11 cellular contexts compared by ENCODE assay signal in the genomic region with DNA sequence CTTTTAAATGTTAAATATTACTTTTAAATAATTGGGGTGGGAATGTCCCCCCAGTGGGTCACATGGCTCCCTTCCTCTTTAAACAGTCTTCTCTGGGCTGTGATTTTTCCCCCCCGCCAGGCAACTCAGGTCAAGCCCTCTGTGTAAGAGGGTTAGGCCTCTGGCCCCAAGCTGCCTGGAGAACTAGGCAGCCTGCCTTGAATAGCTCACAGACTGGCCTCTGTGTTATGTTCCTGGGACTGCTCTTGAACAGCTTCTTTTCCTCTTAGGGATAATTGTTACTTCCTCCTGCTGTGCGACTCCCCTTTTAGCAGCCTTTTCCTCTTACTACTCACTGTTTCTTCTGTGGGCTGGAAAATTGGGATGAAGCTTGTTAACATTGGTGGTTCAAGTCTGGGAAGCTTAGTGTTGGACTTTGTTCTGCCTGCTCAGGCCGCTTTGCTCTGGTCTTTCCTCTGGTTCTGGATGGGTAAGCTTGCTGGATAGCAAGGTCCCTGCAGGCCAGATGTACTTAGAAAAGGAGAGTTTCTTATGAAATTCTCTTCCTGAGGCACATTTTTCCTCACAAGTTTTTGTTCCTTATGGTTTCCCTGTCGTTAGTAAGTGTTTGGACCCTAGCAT. TPM values are rescaled to one million over a fixed set of nuclear protein-coding genes. Genes with fewer than 3 reads are reported as not detected.
A peak's percentile ranks its signal among the peaks of the same experiment; 100 is the strongest.
DNase-seq lines count a peak whose midpoint lies in the region; ATAC-seq and TF ChIP-seq lines count a peak whose summit lies in the region.
"Had no signal": no experiment of that assay in that cellular context is flagged by ENCODE, and none has a peak within 500 bp of the region (broad histone marks: within the 10 kb centered on the region; RNA-seq: fewer than 3 reads in every experiment).

No MANE protein-coding gene starts in this region.

- H3K27me3 ChIP-seq in mammary epithelial cell (ENCODE audit: insufficient read depth, low read length) (no peaks in the 10 kb centered on the region), liver (ENCODE audit: control insufficient read depth in 4 of 4, insufficient read depth in 4 of 4, low read length in 3 of 4) (no peaks in the 10 kb centered on the region), stomach (no peaks in the 10 kb centered on the region)

- H2AFZ ChIP-seq in mammary epithelial cell (ENCODE audit: low read depth, low read length), result no peak overlapping the region

- H3K9ac ChIP-seq in mammary epithelial cell (ENCODE audit: insufficient read depth, low read length) (no peak overlapping the region), liver (ENCODE audit: low read depth in 1 of 2, low read length in 2 of 2) (no peak overlapping the region)

- TF ChIP-seq EP300 in stomach (IDR thresholded peaks at IDR 0.05), result no peak

- no peaks in the 10 kb centered on the region for H3K27me3 Mint-ChIP-seq in MCF 10A (ENCODE audit: insufficient read depth, unreplicated experiment)
- no peaks in the 10 kb centered on the region for H3K27me3 Mint-ChIP-seq in activated T-cell treated with anti-CD3 and anti-CD28 coated beads, Interleukin-2, amount 50 U/mL, for 72 hours (ENCODE audit: low read depth)

- H3K27ac Mint-ChIP-seq in MCF 10A (ENCODE audit: low read depth, unreplicated experiment), result peak overlapping the region; percentile 73
- peak overlapping the region; percentile 59 for H3K27ac Mint-ChIP-seq in activated T-cell treated with anti-CD3 and anti-CD28 coated beads, Interleukin-2, amount 50 U/mL, for 72 hours

- POLR2A ChIA-PET in MCF 10A (lab: Yijun Ruan, JAX), result interaction anchor here (0.7 to 8.6 kb wide), 7 partner anchors 9 to 1382 kb away, joined by 3 to 173 read pairs (median 4); a partner anchor contains a TSS

- dilution Hi-C loops in mammary epithelial cell (cut with HindIII; ENCODE audit: low sequenced_read_pairs), result no loop called here

- no peak for TF ChIP-seq RAD21 in liver (IDR thresholded peaks at IDR 0.05)

- H3K4me1 Mint-ChIP-seq in MCF 10A (ENCODE audit: insufficient read depth, unreplicated experiment), result peaks cover 47% of the 10 kb centered on the region
- peaks cover 85% of the 10 kb centered on the region for H3K4me1 Mint-ChIP-seq in activated T-cell treated with anti-CD3 and anti-CD28 coated beads, Interleukin-2, amount 50 U/mL, for 72 hours (ENCODE audit: low read depth)

- no peaks in the 10 kb centered on the region for H3K36me3 ChIP-seq in mammary epithelial cell (ENCODE audit: insufficient read depth, low read length)
- peaks cover 0 to 19% (median 2%) of the 10 kb centered on the region in 4 donors for H3K36me3 ChIP-seq in liver (ENCODE audit: control insufficient read depth in 4 of 4, insufficient read depth in 3 of 4, low read depth in 1 of 4, low read length in 3 of 4)
- peaks cover 8 to 42% (median 42%) of the 10 kb centered on the region in 4 donors for H3K36me3 ChIP-seq in stomach

- peaks cover 41% of the 10 kb centered on the region for H3K79me2 ChIP-seq in mammary epithelial cell (ENCODE audit: insufficient read depth, low read length)

- H3K9me3 ChIP-seq in mammary epithelial cell (replicated peaks; ENCODE audit: insufficient read depth, low read length) (no peaks in the 10 kb centered on the region), liver (ENCODE audit: control insufficient read depth in 4 of 4, low read length in 3 of 4) (no peaks in the 10 kb centered on the region), stomach (no peaks in the 10 kb centered on the region)

- BruUV-seq in MCF 10A (replicated peaks; lab: Mats Ljungman, UMichigan), result no TSS peak
- no TSS peak for BruUV-seq in mammary epithelial cell (replicated peaks; lab: Mats Ljungman, UMichigan)

- ATAC-seq in activated T-cell treated with anti-CD3 and anti-CD28 coated beads, Interleukin-2, amount 50 U/mL, for 72 hours (replicated peaks in 1 of 2), result no peak
- ATAC-seq in HG03097 (IDR thresholded peaks at IDR 0.05; ENCODE audit: low FRiP score, unreplicated experiment) (no peak), GM18502 (IDR thresholded peaks at IDR 0.05; ENCODE audit: poor library complexity, unreplicated experiment) (no peak)

- H3K4me2 ChIP-seq in mammary epithelial cell (ENCODE audit: insufficient read depth, low read depth, low read length), result no peak overlapping the region

- peaks cover 14% of the 10 kb centered on the region for H3K36me3 Mint-ChIP-seq in MCF 10A (ENCODE audit: insufficient read depth, unreplicated experiment)
- H3K36me3 Mint-ChIP-seq in activated T-cell treated with anti-CD3 and anti-CD28 coated beads, Interleukin-2, amount 50 U/mL, for 72 hours (ENCODE audit: insufficient read depth in 2 of 2), result peaks cover 0 to 8% of the 10 kb centered on the region in 2 donors

- DNase-seq in MCF 10A (ENCODE audit: unreplicated experiment) (no peak), mammary epithelial cell (no peak), stomach (peak; percentile 19), AG20443 (ENCODE audit: low spot score) (no peak)
- DNase-seq in activated T-cell treated with anti-CD3 and anti-CD28 coated beads, Interleukin-2, amount 50 U/mL, for 72 hours, result no peak
- DNase-seq: NCI-H1417 treated with DMSO at 0.1 percent for 48 hours, retina had no signal

- H3K27ac ChIP-seq in mammary epithelial cell (ENCODE audit: insufficient read depth, low read depth, low read length) (no peak overlapping the region), liver (ENCODE audit: low read depth in 1 of 2, low read length in 2 of 2) (no peak overlapping the region), stomach (peak overlapping the region in 1 of 5 donors; percentile 46)

- H3K4me3 Mint-ChIP-seq in MCF 10A (ENCODE audit: unreplicated experiment), result peak overlapping the region; percentile 61
- peak overlapping the region; percentile 48 to 50 for H3K4me3 Mint-ChIP-seq in activated T-cell treated with anti-CD3 and anti-CD28 coated beads, Interleukin-2, amount 50 U/mL, for 72 hours

- CTCF ChIA-PET in MCF 10A (lab: Yijun Ruan, JAX), result interaction anchor here (0.7 to 10.1 kb wide), 6 partner anchors 8 to 172 kb away, joined by 3 to 213 read pairs (median 6); a partner anchor contains a TSS
- CTCF ChIA-PET in mammary epithelial cell (lab: Charles Lee; ENCODE audit: low non-redundant PET), result no interaction called here

- WGBS in mammary epithelial cell (ENCODE audit: low coverage, missing lambda C conversion rate), result 74% methylated on average over 4 of the region's 4 CpGs
- 58% methylated on average over 4 of the region's 4 CpGs for whole genome bisulfite sequencing in liver
- WGBS in stomach, 5 donors, result 75 to 89% (median 83%) methylated on average over 4 of the region's 4 CpGs

- no peaks in the 10 kb centered on the region for H4K20me1 ChIP-seq in mammary epithelial cell (ENCODE audit: insufficient read depth, low read length)

- TF ChIP-seq CTCF in MCF 10A (IDR thresholded peaks at IDR 0.05; ENCODE audit: unreplicated experiment) (no peak), mammary epithelial cell (conservative IDR thresholded peaks at IDR 0.05 in 1 of 2, IDR thresholded peaks at IDR 0.05 in 1 of 2; ENCODE audit: extremely low read depth in 1 of 2, insufficient read depth in 1 of 2, low read depth in 1 of 2, low read length in 2 of 2) (no peak), liver (IDR thresholded peaks at IDR 0.05; ENCODE audit: low read depth, low read length, missing input control) (no peak), stomach (IDR thresholded peaks at IDR 0.05) (no peak)

- no peak for TF ChIP-seq POLR2A in stomach (IDR thresholded peaks at IDR 0.05)

- H3K4me3 ChIP-seq in mammary epithelial cell (replicated peaks in 1 of 3; ENCODE audit: insufficient read depth in 1 of 3, low read depth in 2 of 3, low read length in 3 of 3) (no peak overlapping the region), liver (ENCODE audit: low read depth in 1 of 3, low read length in 3 of 3) (no peak overlapping the region), stomach (peak overlapping the region in 1 of 4 donors; percentile 3)

- intact Hi-C loops in MCF 10A (cut with micrococcal nuclease) (loop anchor here (5.0 to 10.0 kb wide), 2 partner anchors 286 to 1058 kb away; a partner anchor contains a TSS), mammary epithelial cell (cut with micrococcal nuclease) (loop anchor here (10.0 kb wide), 1 partner anchor 1058 kb away; a partner anchor contains a TSS), stomach (cut with DNase I; ENCODE audit: low total_unique reads) (no loop called here)

- in situ Hi-C loops in mammary epithelial cell (cut with MboI; ENCODE audit: low sequenced_read_pairs in 2 of 2), result no loop called here

- H3K9me3 Mint-ChIP-seq in MCF 10A (ENCODE audit: unreplicated experiment), result no peaks in the 10 kb centered on the region
- no peaks in the 10 kb centered on the region for H3K9me3 Mint-ChIP-seq in activated T-cell treated with anti-CD3 and anti-CD28 coated beads, Interleukin-2, amount 50 U/mL, for 72 hours

- H3K4me1 ChIP-seq in mammary epithelial cell (ENCODE audit: insufficient read depth, low read length) (peaks cover 76% of the 10 kb centered on the region), liver (ENCODE audit: control insufficient read depth in 4 of 4, insufficient read depth in 4 of 4, low read length in 3 of 4) (peaks cover 4 to 46% (median 36%) of the 10 kb centered on the region in 4 donors), stomach (peaks cover 41 to 78% (median 63%) of the 10 kb centered on the region in 4 donors)

TF ChIP-seq in liver, 16 proteins besides CTCF, POLR2A, EP300 and RAD21 (continues in another document):
- TF ChIP-seq EGR1 (IDR thresholded peaks at IDR 0.05; ENCODE audit: low read depth in 2 of 2) (no peak), HNF4G (IDR thresholded peaks at IDR 0.05) (peak; percentile 26), TAF1 (conservative IDR thresholded peaks at IDR 0.05) (no peak), FOXA1 (IDR thresholded peaks at IDR 0.05) (no peak), NR2F2 (IDR thresholded peaks at IDR 0.05) (peak; percentile 21)
- TF ChIP-seq, protein P1, sequence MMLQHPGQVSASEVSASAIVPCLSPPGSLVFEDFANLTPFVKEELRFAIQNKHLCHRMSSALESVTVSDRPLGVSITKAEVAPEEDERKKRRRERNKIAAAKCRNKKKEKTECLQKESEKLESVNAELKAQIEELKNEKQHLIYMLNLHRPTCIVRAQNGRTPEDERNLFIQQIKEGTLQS (IDR thresholded peaks at IDR 0.05), result no peak

RNA-seq across cellular contexts. Expression of a gene that starts 2.2 kb away (rescaled TPM):
- total RNA-seq in MCF 10A (2022) (41.3 and 46.4 TPM in 2 replicates), mammary epithelial cell (10 to 100 TPM; 36.0 to 49.7 TPM), liver (10 to 100 TPM; 21.2 to 31.2 TPM), stomach (10 to 100 TPM; 18.7 to 73.0 (median 34.3) TPM)
- polyA plus RNA-seq in mammary epithelial cell (69.5 TPM), liver (10 to 100 TPM; 40.0 to 48.4 TPM), stomach (10 to 100 TPM; 34.5 to 60.1 (median 60.1) TPM)
- polyA minus RNA-seq in mammary epithelial cell, result 35.8 TPM
- total RNA-seq in activated T-cell treated with anti-CD3 and anti-CD28 coated beads, Interleukin-2, amount 50 U/mL, for 72 hours, result 10 to 100 TPM; 37.8 to 48.0 TPM

RNA-seq across cellular contexts. Expression of a gene that starts 33.6 kb away (rescaled TPM):
- total RNA-seq in MCF 10A (2022), result 0.23 and 0.44 TPM in 2 replicates
- under 1 TPM; under 0.01 to 0.12 TPM for total RNA-seq in mammary epithelial cell
- polyA plus RNA-seq in mammary epithelial cell, result 0.09 TPM
- not detected for polyA minus RNA-seq in mammary epithelial cell
- total RNA-seq in activated T-cell treated with anti-CD3 and anti-CD28 coated beads, Interleukin-2, amount 50 U/mL, for 72 hours, result 1 to 10 TPM in 1 of 2 donors, under 1 TPM in 1; 0.48 to 2.0 TPM
- under 1 TPM in 1 of 2 donors, not detected in 1; 0.08 TPM for total RNA-seq in liver
- polyA plus RNA-seq in liver, result under 1 TPM in 1 of 2 donors, not detected in 1; 0.02 TPM
- total RNA-seq in stomach, result under 1 TPM in 2 of 5 donors, not detected in 3; 0.37 to 0.58 TPM
- polyA plus RNA-seq in stomach, result under 1 TPM in 2 of 3 donors, not detected in 1; 0.06 to 0.15 TPM
- total RNA-seq: kidney epithelial cell had no signal
